In the genomic region with DNA sequence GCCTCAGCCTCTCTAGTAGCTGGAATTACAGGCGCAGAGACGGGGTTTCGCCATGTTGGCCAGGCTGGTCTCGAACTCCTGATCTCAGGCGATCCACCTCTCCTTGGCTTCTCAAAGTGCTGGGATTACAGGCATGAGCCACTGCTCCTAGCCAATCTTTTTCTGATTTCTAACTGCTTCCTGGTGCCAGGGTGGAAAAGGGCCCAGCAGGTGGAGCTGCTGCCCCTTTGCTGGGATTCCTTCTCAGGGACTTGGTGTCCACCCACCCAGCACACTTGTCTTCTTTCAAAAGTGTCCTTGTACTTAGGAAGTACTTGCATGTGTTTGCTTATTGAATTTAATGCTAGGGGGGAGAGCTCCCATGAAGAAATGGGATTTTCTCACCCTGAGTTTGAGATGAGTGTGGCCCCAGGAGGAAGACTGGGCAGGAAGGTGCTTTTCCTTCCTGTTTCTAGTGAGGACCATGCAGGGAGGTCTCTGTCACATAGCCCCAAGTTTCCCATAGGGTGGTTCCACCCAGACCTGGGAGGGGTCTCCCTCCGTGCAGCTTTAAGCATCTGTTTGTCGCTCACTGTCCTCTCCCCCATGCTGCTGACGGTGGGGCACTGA, we compare ENCODE assay signal across 9 cellular contexts. TPM values are rescaled to one million over a fixed set of nuclear protein-coding genes. Genes with fewer than 3 reads are reported as not detected.
DNase-seq lines count a peak whose midpoint lies in the region; ATAC-seq and TF ChIP-seq lines count a peak whose summit lies in the region.
"Had no signal": no experiment of that assay in that cellular context is flagged by ENCODE, and none has a peak within 500 bp of the region (broad histone marks: within the 10 kb centered on the region; RNA-seq: fewer than 3 reads in every experiment).

No MANE protein-coding gene starts in this region.

- H3K27ac Mint-ChIP-seq in HFFc6: no peak overlapping the region
- no peak overlapping the region for H3K27ac Mint-ChIP-seq in endodermal cell
- peak overlapping the region; percentile 22 for H3K27ac Mint-ChIP-seq in nephron progenitor cell

- H3K4me1 Mint-ChIP-seq in HFFc6 (ENCODE audit: low read depth): peaks cover 42% of the 10 kb centered on the region
- H3K4me1 Mint-ChIP-seq in endodermal cell: peaks cover 44% of the 10 kb centered on the region
- peaks cover 65% of the 10 kb centered on the region for H3K4me1 Mint-ChIP-seq in nephron progenitor cell

- peak; percentile 73 for DNase-seq in DMS53 (lab: John Stamatoyannopoulos, UW)
- DNase-seq in HFFc6: peak; percentile 52
- DNase-seq in SJCRH30: peak; percentile 66 to 76
- DNase-seq in endodermal cell: peak; percentile 90
- peak; percentile 70 for DNase-seq in nephron progenitor cell

- H3K9ac ChIP-seq in endodermal cell (ENCODE audit: extremely low read depth, low read length, poor library complexity, severe bottlenecking): no peak overlapping the region

- H3K9me3 Mint-ChIP-seq in HFFc6 (no peaks in the 10 kb centered on the region), endodermal cell (no peaks in the 10 kb centered on the region), nephron progenitor cell (no peaks in the 10 kb centered on the region)

- no peak overlapping the region for H3K27ac ChIP-seq in SJCRH30
- H3K27ac ChIP-seq in endodermal cell (ENCODE audit: low read depth, low read length): no peak overlapping the region
- H3K27ac ChIP-seq: neutrophil had no signal

- H3K27me3 Mint-ChIP-seq in HFFc6 (ENCODE audit: insufficient read depth) (peaks cover 3% of the 10 kb centered on the region; the same call in 1 of the 2 replicates), endodermal cell (ENCODE audit: insufficient read depth) (no peaks in the 10 kb centered on the region), nephron progenitor cell (ENCODE audit: low read depth, poor library complexity) (peaks cover 5% of the 10 kb centered on the region)

- H3K4me3 Mint-ChIP-seq in HFFc6 (no peak overlapping the region), endodermal cell (no peak overlapping the region), nephron progenitor cell (no peak overlapping the region)

- WGBS in endodermal cell (ENCODE audit: insufficient coverage in 1 of 2, insufficient read length in 1 of 2), 2 experiments: 85 to 86% methylated on average over 8 of the region's 8 CpGs

- H3K9me3 ChIP-seq in SJCRH30 (replicated peaks) (no peaks in the 10 kb centered on the region), endodermal cell (ENCODE audit: control insufficient read depth, low read length) (no peaks in the 10 kb centered on the region)
- H3K9me3 ChIP-seq: neutrophil had no signal

- peaks cover 35% of the 10 kb centered on the region for H3K36me3 ChIP-seq in SJCRH30
- peaks cover 36% of the 10 kb centered on the region for H3K36me3 ChIP-seq in endodermal cell (ENCODE audit: control insufficient read depth, insufficient read depth, low read length)

- ATAC-seq in GM19452 (IDR thresholded peaks at IDR 0.05; ENCODE audit: unreplicated experiment) (no peak), HG03432 (IDR thresholded peaks at IDR 0.05; ENCODE audit: unreplicated experiment) (no peak)

- H3K27me3 ChIP-seq in SJCRH30 (no peaks in the 10 kb centered on the region), endodermal cell (ENCODE audit: control insufficient read depth, insufficient read depth, low read length, poor library complexity, severe bottlenecking) (no peaks in the 10 kb centered on the region)

- H3K36me3 Mint-ChIP-seq in HFFc6 (ENCODE audit: low read depth) (peaks cover 7% of the 10 kb centered on the region; the same call in 1 of the 2 replicates), endodermal cell (ENCODE audit: low read depth) (peaks cover 30% of the 10 kb centered on the region), nephron progenitor cell (ENCODE audit: low read depth) (peaks cover 33% of the 10 kb centered on the region)

- TF ChIP-seq CTCF in HFFc6 (IDR thresholded peaks at IDR 0.05): peak; percentile 86
- peak; percentile 90 for TF ChIP-seq CTCF in endodermal cell (conservative IDR thresholded peaks at IDR 0.05)
- peak; percentile 80 for TF ChIP-seq CTCF in nephron progenitor cell (IDR thresholded peaks at IDR 0.05)

- H3K4me1 ChIP-seq in SJCRH30: peaks cover 40% of the 10 kb centered on the region
- H3K4me1 ChIP-seq in endodermal cell (ENCODE audit: control insufficient read depth, insufficient read depth, low read length): peaks cover 28% of the 10 kb centered on the region

- H3K4me3 ChIP-seq in SJCRH30: no peak overlapping the region
- no peak overlapping the region for H3K4me3 ChIP-seq in endodermal cell (ENCODE audit: low read length)

RNA-seq across cellular contexts. Expression of a gene that starts 14.2 kb away (rescaled TPM):
- 10 to 100 TPM; 41.4 to 57.1 (median 49.2) TPM for total RNA-seq in HFFc6 (2021; fragmentation: NEBNext Ultra II Directional; extraction: Animal tissue kit (Norgen Biotek cat#: 25700))
- total RNA-seq in SJCRH30 (2014; rRNA removed; shearing (Covaris generic)): 125 and 128 TPM in 2 replicates
- 10 to 100 TPM; 40.9 to 46.3 TPM for total RNA-seq in endodermal cell
- 50.0 TPM for polyA plus RNA-seq in endodermal cell (2013, experiment 1 of 2)
- polyA plus RNA-seq in endodermal cell (2013, experiment 2 of 2): 54.7 TPM

RNA-seq across cellular contexts. Expression of a gene that starts 19.9 kb away (rescaled TPM):
- total RNA-seq in HFFc6 (2021; fragmentation: NEBNext Ultra II Directional; extraction: Animal tissue kit (Norgen Biotek cat#: 25700)): under 1 TPM in 1 of 6 experiments, not detected in 5; 0.11 TPM
- total RNA-seq in SJCRH30 (2014; rRNA removed; shearing (Covaris generic)): 1.6 and 1.7 TPM in 2 replicates
- under 1 TPM; 0.20 to 0.46 TPM for total RNA-seq in endodermal cell
- polyA plus RNA-seq in endodermal cell (2013, experiment 1 of 2): 9.7 TPM
- 8.6 TPM for polyA plus RNA-seq in endodermal cell (2013, experiment 2 of 2)
- total RNA-seq: T-helper 2 cell treated with Interferon-gamma antibody and Interleukin-4, amounts not matched to agents 100 ng/mL and 5 ng/mL, for 36 hours had no signal

RNA-seq across cellular contexts. Expression of a gene that starts 21.4 kb away (rescaled TPM):
- total RNA-seq in HFFc6 (2021; fragmentation: NEBNext Ultra II Directional; extraction: Animal tissue kit (Norgen Biotek cat#: 25700)): 10 to 100 TPM; 29.4 to 40.9 (median 33.2) TPM
- 17.6 and 20.6 TPM in 2 replicates for total RNA-seq in SJCRH30 (2014; rRNA removed; shearing (Covaris generic))
- 10 to 100 TPM; 20.5 to 20.6 TPM for total RNA-seq in endodermal cell
- polyA plus RNA-seq in endodermal cell (2013, experiment 1 of 2): 22.3 TPM
- polyA plus RNA-seq in endodermal cell (2013, experiment 2 of 2): 22.3 TPM

RNA-seq across cellular contexts. Expression of a gene that starts 36.9 kb away (rescaled TPM):
- 10 to 100 TPM; 71.6 to 91.6 (median 81.3) TPM for total RNA-seq in HFFc6 (2021; fragmentation: NEBNext Ultra II Directional; extraction: Animal tissue kit (Norgen Biotek cat#: 25700))
- 187 and 190 TPM in 2 replicates for total RNA-seq in SJCRH30 (2014; rRNA removed; shearing (Covaris generic))
- 10 to 100 TPM; 89.3 to 97.0 TPM for total RNA-seq in endodermal cell
- 86.4 TPM for polyA plus RNA-seq in endodermal cell (2013, experiment 1 of 2)
- polyA plus RNA-seq in endodermal cell (2013, experiment 2 of 2): 84.4 TPM
